In the genomic region with DNA sequence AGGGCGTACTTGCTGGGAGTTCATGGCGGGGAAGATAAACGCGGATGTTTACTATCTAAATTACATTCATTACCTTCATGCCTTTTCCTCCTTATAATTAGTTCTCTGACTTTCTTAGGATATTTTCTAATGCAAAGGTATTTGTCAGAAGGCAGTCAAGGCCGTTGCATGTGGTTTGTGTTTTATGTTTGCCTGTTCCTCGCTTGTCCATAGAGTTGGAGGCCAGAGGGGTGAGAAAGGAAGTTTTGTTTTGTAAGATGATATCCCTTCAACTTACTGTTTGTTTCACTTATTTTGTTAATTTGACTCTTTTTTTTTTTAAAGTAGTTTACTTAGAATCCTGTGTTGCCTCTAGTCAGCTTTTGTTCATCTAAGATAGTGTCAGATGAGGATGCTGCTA, we compare ENCODE assay signal across 13 cellular contexts. TPM values are rescaled to one million over a fixed set of nuclear protein-coding genes. Genes with fewer than 3 reads are reported as not detected.
A peak's percentile ranks its signal among the peaks of the same experiment; 100 is the strongest.
DNase-seq lines count a peak whose midpoint lies in the region; ATAC-seq and TF ChIP-seq lines count a peak whose summit lies in the region.
"Had no signal": no experiment of that assay in that cellular context is flagged by ENCODE, and none has a peak within 500 bp of the region (broad histone marks: within the 10 kb centered on the region; RNA-seq: fewer than 3 reads in every experiment).

No MANE protein-coding gene starts in this region.

- peak overlapping the region; percentile 85 for H3K27ac Mint-ChIP-seq in neural progenitor cell
- H3K27ac Mint-ChIP-seq in CD4-positive, alpha-beta memory T cell = no peak overlapping the region

- CTCF ChIA-PET in CD4-positive, alpha-beta memory T cell (lab: Charles Lee; ENCODE audit: partially characterized antibody) = no interaction called here

- TF ChIP-seq POLR2A in heart left ventricle (IDR thresholded peaks at IDR 0.05) = no peak

- TF ChIP-seq CTCF in heart left ventricle (IDR thresholded peaks at IDR 0.05) (no peak), neural progenitor cell (IDR thresholded peaks at IDR 0.05) (no peak), upper lobe of right lung (IDR thresholded peaks at IDR 0.05) (no peak)

- no peak overlapping the region for H3K4me2 ChIP-seq in neural progenitor cell

- POLR2A ChIA-PET in CD4-positive, alpha-beta memory T cell (lab: Charles Lee; ENCODE audit: partially characterized antibody) = no interaction called here

- peaks cover 14% of the 10 kb centered on the region for H3F3A ChIP-seq in neural progenitor cell (ENCODE audit: low read depth)

- peaks cover 39% of the 10 kb centered on the region for H3K4me1 Mint-ChIP-seq in neural progenitor cell
- H3K4me1 Mint-ChIP-seq in CD4-positive, alpha-beta memory T cell = peaks cover 2 to 8% (median 4%) of the 10 kb centered on the region in 4 donors

- H3K4me3 Mint-ChIP-seq in neural progenitor cell = no peak overlapping the region
- H3K4me3 Mint-ChIP-seq in CD4-positive, alpha-beta memory T cell = no peak overlapping the region

- ATAC-seq in heart left ventricle = no peak
- ATAC-seq in left ventricle myocardium superior = no peak
- ATAC-seq in upper lobe of right lung = no peak
- ATAC-seq in GM21367 (IDR thresholded peaks at IDR 0.05; ENCODE audit: unreplicated experiment) = no peak
- no peak for ATAC-seq in HG03135 (IDR thresholded peaks at IDR 0.05; ENCODE audit: unreplicated experiment)

- H3K9me3 Mint-ChIP-seq in neural progenitor cell = no peaks in the 10 kb centered on the region
- H3K9me3 Mint-ChIP-seq in CD4-positive, alpha-beta memory T cell = no peaks in the 10 kb centered on the region

- H3K27me3 ChIP-seq in heart left ventricle (peaks cover 0 to 12% (median 0%) of the 10 kb centered on the region in 9 donors), neural progenitor cell (no peaks in the 10 kb centered on the region), upper lobe of right lung (no peaks in the 10 kb centered on the region)
- peaks cover 6% of the 10 kb centered on the region for H3K27me3 ChIP-seq in CD4-positive, alpha-beta memory T cell (ENCODE audit: insufficient read depth, low read length)
- H3K27me3 ChIP-seq: foreskin keratinocyte had no signal

- DNase-seq in heart left ventricle (no peak), left ventricle myocardium superior (no peak), epithelial cell of prostate (ENCODE audit: low read depth, low spot score) (no peak), neural progenitor cell (ENCODE audit: low spot score) (no peak), upper lobe of right lung (no peak)
- DNase-seq in CD4-positive, alpha-beta memory T cell = no peak
- DNase-seq: activated CD8-positive, alpha-beta memory T cell treated with anti-CD3 and anti-CD28 coated beads for 24 hours; GDM1; posterior cingulate gyrus had no signal

- no peak overlapping the region for H2AFZ ChIP-seq in neural progenitor cell (replicated peaks)

- H3K27ac ChIP-seq in heart left ventricle (peak overlapping the region in 7 of 12 donors; percentile 9 to 48 (median 24)), epithelial cell of prostate (peak overlapping the region; percentile 70), neural progenitor cell (no peak overlapping the region), upper lobe of right lung (peak overlapping the region; percentile 42)
- no peak overlapping the region for H3K27ac ChIP-seq in CD4-positive, alpha-beta memory T cell (ENCODE audit: low read depth, low read length)
- H3K27ac ChIP-seq: foreskin keratinocyte had no signal

- H3K27me3 Mint-ChIP-seq in neural progenitor cell (ENCODE audit: insufficient read depth, low read depth) = peaks cover 3% of the 10 kb centered on the region
- peaks cover 19 to 26% of the 10 kb centered on the region in 2 donors for H3K27me3 Mint-ChIP-seq in CD4-positive, alpha-beta memory T cell

- H4K20me1 ChIP-seq in neural progenitor cell (ENCODE audit: low read depth) = peaks cover 2% of the 10 kb centered on the region

- H3K79me2 ChIP-seq in neural progenitor cell (ENCODE audit: low read depth) = peaks cover 33% of the 10 kb centered on the region

- peak overlapping the region in 8 of 12 donors; percentile 1 to 41 (median 25) for H3K4me3 ChIP-seq in heart left ventricle
- no peak overlapping the region for H3K4me3 ChIP-seq in neural progenitor cell
- H3K4me3 ChIP-seq in upper lobe of right lung = no peak overlapping the region
- no peak overlapping the region for H3K4me3 ChIP-seq in CD4-positive, alpha-beta memory T cell (ENCODE audit: low read length in 2 of 2)
- H3K4me3 ChIP-seq: mucosa of descending colon had no signal

- H3K4me1 ChIP-seq in heart left ventricle = peaks cover 0 to 32% (median 7%) of the 10 kb centered on the region in 12 donors
- peaks cover 35% of the 10 kb centered on the region for H3K4me1 ChIP-seq in neural progenitor cell
- peaks cover 16% of the 10 kb centered on the region for H3K4me1 ChIP-seq in upper lobe of right lung
- peaks cover 3% of the 10 kb centered on the region for H3K4me1 ChIP-seq in CD4-positive, alpha-beta memory T cell (ENCODE audit: insufficient read depth, low read length)

- no peaks in the 10 kb centered on the region for H3K36me3 ChIP-seq in heart left ventricle
- H3K36me3 ChIP-seq in neural progenitor cell = no peaks in the 10 kb centered on the region
- no peaks in the 10 kb centered on the region for H3K36me3 ChIP-seq in upper lobe of right lung
- no peaks in the 10 kb centered on the region for H3K36me3 ChIP-seq in CD4-positive, alpha-beta memory T cell (ENCODE audit: insufficient read depth, low read length)

- H3K9me3 ChIP-seq in heart left ventricle (no peaks in the 10 kb centered on the region), neural progenitor cell (ENCODE audit: low read depth) (no peaks in the 10 kb centered on the region), upper lobe of right lung (no peaks in the 10 kb centered on the region)
- no peaks in the 10 kb centered on the region for H3K9me3 ChIP-seq in CD4-positive, alpha-beta memory T cell (ENCODE audit: control insufficient read depth in 1 of 2, low read length in 2 of 2)
- H3K9me3 ChIP-seq: mucosa of descending colon had no signal

- no peak overlapping the region for H3K9ac ChIP-seq in neural progenitor cell

- intact Hi-C loops in heart left ventricle (cut with DNase I) (loop anchor here in 6 of 10 donors (10.0 kb wide), 4 partner anchors 120 to 260 kb away; no protein-coding TSS in a partner anchor), left ventricle myocardium superior (cut with micrococcal nuclease) (no loop called here), upper lobe of right lung (cut with DNase I) (no loop called here)
- intact Hi-C loops in CD4-positive, alpha-beta memory T cell (cut with micrococcal nuclease) = no loop called here

- 41 to 61% (median 53%) methylated on average over 6 of the region's 6 CpGs for WGBS in heart left ventricle, 4 donors

- H3K36me3 Mint-ChIP-seq in neural progenitor cell = peaks cover 2% of the 10 kb centered on the region
- H3K36me3 Mint-ChIP-seq in CD4-positive, alpha-beta memory T cell = no peaks in the 10 kb centered on the region

RNA-seq across cellular contexts. Expression of a gene that starts 4.0 kb away (rescaled TPM):
- total RNA-seq in heart left ventricle = 10 to 100 TPM in 8 of 9 donors, 1 to 10 TPM in 1; 8.4 to 90.7 (median 39.0) TPM
- 10 to 100 TPM in 1 of 2 donors, 1 to 10 TPM in 1; 7.8 to 65.6 TPM for polyA plus RNA-seq in heart left ventricle
- total RNA-seq in left ventricle myocardium superior = 14.3 TPM
- total RNA-seq in neural progenitor cell (ENCODE audit: low replicate concordance) = 46.7 and 54.5 TPM in 2 replicates
- 229 TPM for total RNA-seq in upper lobe of right lung
- total RNA-seq in CD4-positive, alpha-beta memory T cell = not detected
- not detected for polyA plus RNA-seq in CD4-positive, alpha-beta memory T cell

Comparison
In these comparisons a context has a peak if more than half of its experiments do, and no peak if none do; other contexts are left out.
1. intact Hi-C loops: an anchor here in heart left ventricle (10.0 kb wide); none called in left ventricle myocardium superior, upper lobe of right lung and CD4-positive, alpha-beta memory T cell.
2. H3K27ac ChIP-seq: peak in heart left ventricle (7 of 12), epithelial cell of prostate (single experiment) and upper lobe of right lung (single experiment); none in neural progenitor cell (single experiment) and CD4-positive, alpha-beta memory T cell (single experiment).
3. H3K4me3 ChIP-seq: peak in heart left ventricle (8 of 12); none in neural progenitor cell (single experiment), upper lobe of right lung (single experiment) and CD4-positive, alpha-beta memory T cell (0 of 2).
4. RNA of a gene that starts 4.0 kb away (total RNA-seq): 229 TPM in upper lobe of right lung (single experiment), 46.7 to 54.5 TPM in neural progenitor cell, 8.4 to 90.7 TPM in heart left ventricle and 14.3 TPM in left ventricle myocardium superior (single experiment); not detected in CD4-positive, alpha-beta memory T cell; every median in the first group is over 4 times any median in the second.